In the genomic region with DNA sequence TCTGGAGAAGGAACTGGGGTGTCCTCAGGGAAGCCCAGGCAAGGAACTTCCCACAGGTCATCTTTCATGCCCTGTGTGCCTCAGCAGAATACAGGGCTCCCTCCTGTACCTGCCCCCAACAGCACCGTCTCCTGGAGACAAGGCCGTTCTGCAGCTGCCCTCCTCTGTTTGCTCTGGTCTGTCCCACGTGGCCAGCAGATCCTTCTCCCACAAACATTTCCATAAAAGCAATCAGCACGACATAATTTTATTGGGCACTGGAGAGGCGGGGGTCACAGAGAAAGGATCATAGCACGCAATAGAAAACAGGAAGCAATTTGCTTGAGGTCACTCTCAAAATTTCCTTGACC, we compare ENCODE assay signal across 7 cellular contexts. TPM values are rescaled to one million over a fixed set of nuclear protein-coding genes. Genes with fewer than 3 reads are reported as not detected.
DNase-seq lines count a peak whose midpoint lies in the region; ATAC-seq, FAIRE-seq and TF ChIP-seq lines count a peak whose summit lies in the region.

No MANE protein-coding gene starts in this region.

- H3K4me1 ChIP-seq in Karpas-422 (ENCODE audit: low read length) (peaks cover 27% of the 10 kb centered on the region), smooth muscle cell (ENCODE audit: low read depth) (no peaks in the 10 kb centered on the region)

- H3K4me3 ChIP-seq in GM12875 (ENCODE audit: low read depth, low read length) (peak overlapping the region; percentile 47), Karpas-422 (ENCODE audit: low read length) (no peak overlapping the region), bronchial epithelial cell (ENCODE audit: low read depth, low read length) (no peak overlapping the region), skin epidermis (peak overlapping the region in 1 of 7 experiments; percentile 6), smooth muscle cell (no peak overlapping the region)

- TF ChIP-seq CTCF in GM12875 (IDR thresholded peaks at IDR 0.05; ENCODE audit: borderline replicate concordance, insufficient read depth, low read depth, low read length) (peak; percentile 69), bronchial epithelial cell (IDR thresholded peaks at IDR 0.05; ENCODE audit: insufficient read depth, low read length, severe bottlenecking) (no peak), smooth muscle cell (IDR thresholded peaks at IDR 0.05; ENCODE audit: borderline replicate concordance, insufficient read depth, poor library complexity, severe bottlenecking) (no peak)

- H3F3A ChIP-seq in smooth muscle cell (ENCODE audit: low read depth): no peaks in the 10 kb centered on the region

- no peaks in the 10 kb centered on the region for H3K9me3 ChIP-seq in Karpas-422 (ENCODE audit: low read length)
- H3K9me3 ChIP-seq in smooth muscle cell (replicated peaks; ENCODE audit: low read depth): no peaks in the 10 kb centered on the region

- no peak overlapping the region for H3K27ac ChIP-seq in Karpas-422 (ENCODE audit: low read length)
- peak overlapping the region in 20 of 21 experiments; percentile 5 to 98 (median 68) for H3K27ac ChIP-seq in skin epidermis
- no peak overlapping the region for H3K27ac ChIP-seq in smooth muscle cell (ENCODE audit: low read depth)

- H3K9me2 ChIP-seq in Karpas-422 (replicated peaks; ENCODE audit: insufficient read depth, low read length): no peaks in the 10 kb centered on the region

- peak overlapping the region; percentile 24 for H3K4me2 ChIP-seq in Karpas-422 (ENCODE audit: low read depth, low read length, poor library complexity, severe bottlenecking)
- no peak overlapping the region for H3K4me2 ChIP-seq in smooth muscle cell

- peak; percentile 18 for FAIRE-seq in bronchial epithelial cell (lab: Jason Lieb, UNC)
- FAIRE-seq in urothelium cell line (lab: Jason Lieb, UNC): no peak

- H4K20me1 ChIP-seq in Karpas-422 (ENCODE audit: insufficient read depth, low read depth, low read length) (no peaks in the 10 kb centered on the region), smooth muscle cell (ENCODE audit: low read depth) (no peaks in the 10 kb centered on the region)

- H2AFZ ChIP-seq in Karpas-422 (ENCODE audit: low read length) (peak overlapping the region; percentile 12; the same call in 1 of the 2 replicates), smooth muscle cell (ENCODE audit: low read depth) (no peak overlapping the region)

- WGBS in smooth muscle cell (ENCODE audit: low lambda C conversion rate): 62% methylated on average over 6 of the region's 6 CpGs

- no peak for ATAC-seq in HG03439 (IDR thresholded peaks at IDR 0.05; ENCODE audit: unreplicated experiment)

- H3K79me2 ChIP-seq in Karpas-422 (ENCODE audit: low read length): no peaks in the 10 kb centered on the region
- H3K79me2 ChIP-seq in smooth muscle cell (ENCODE audit: low read depth): no peaks in the 10 kb centered on the region

- H3K36me3 ChIP-seq in Karpas-422 (ENCODE audit: insufficient read depth, low read length): no peaks in the 10 kb centered on the region
- H3K36me3 ChIP-seq in bronchial epithelial cell (ENCODE audit: control insufficient read depth, insufficient read depth, low read length): no peaks in the 10 kb centered on the region
- no peaks in the 10 kb centered on the region for H3K36me3 ChIP-seq in smooth muscle cell (ENCODE audit: low read depth)

- DNase-seq in Karpas-422: no peak
- DNase-seq in bronchial epithelial cell (ENCODE audit: low read depth): no peak
- no peak for DNase-seq in urothelium cell line (ENCODE audit: low spot score)
- DNase-seq in smooth muscle cell (lab: John Stamatoyannopoulos, UW; ENCODE audit: unreplicated experiment): no peak

- peak overlapping the region; percentile 21; the same call in 1 of the 2 replicates for H3K9ac ChIP-seq in Karpas-422 (ENCODE audit: low read length)
- no peak overlapping the region for H3K9ac ChIP-seq in smooth muscle cell (ENCODE audit: low read depth)

- H3K27me3 ChIP-seq in Karpas-422 (ENCODE audit: low read length) (no peaks in the 10 kb centered on the region), bronchial epithelial cell (ENCODE audit: control insufficient read depth, insufficient read depth, low read length) (no peaks in the 10 kb centered on the region), smooth muscle cell (ENCODE audit: low read depth) (no peaks in the 10 kb centered on the region)

RNA-seq across cellular contexts. Expression of a gene that starts 29.5 kb away (rescaled TPM):
- 0.22 and 0.87 TPM in 2 replicates for total RNA-seq in Karpas-422 (2014; rRNA removed; shearing (Covaris generic); ENCODE audit: low replicate concordance)
- total RNA-seq in bronchial epithelial cell: 5.0 and 5.9 TPM in 2 replicates
- total RNA-seq in smooth muscle cell: 3.3 and 6.2 TPM in 2 replicates
- 1.6 and 2.1 TPM in 2 replicates for polyA plus RNA-seq in smooth muscle cell

Comparison
In these comparisons a context has a peak if more than half of its experiments do, and no peak if none do; other contexts are left out.
1. H3K27ac ChIP-seq: peak in skin epidermis (20 of 21); none in Karpas-422 (single experiment) and smooth muscle cell (single experiment).